ENCODE assay signal across 9 cellular contexts in genomic region chrX:24646745-24647182, GRCh38. TPM values are rescaled to one million over a fixed set of nuclear protein-coding genes. Genes with fewer than 3 reads are reported as not detected.
DNase-seq lines count a peak whose midpoint lies in the region; ATAC-seq and TF ChIP-seq lines count a peak whose summit lies in the region.
"Had no signal": no experiment of that assay in that cellular context is flagged by ENCODE, and none has a peak within 500 bp of the region (broad histone marks: within the 10 kb centered on the region; RNA-seq: fewer than 3 reads in every experiment).

No MANE protein-coding gene starts in this region.

- no peak overlapping the region for H3K27ac Mint-ChIP-seq in Calu3 (ENCODE audit: unreplicated experiment)

- H3K27me3 ChIP-seq in SK-N-SH (ENCODE audit: insufficient read depth) (no peaks in the 10 kb centered on the region; the same call in 1 of the 2 replicates), psoas muscle (ENCODE audit: insufficient read depth in 3 of 3, low read length in 2 of 3) (peaks cover 0 to 38% (median 0%) of the 10 kb centered on the region in 3 donors)

- H2AFZ ChIP-seq in SK-N-SH (ENCODE audit: low read depth) = peak overlapping the region; percentile 78; the same call in 1 of the 2 replicates

- CTCF ChIA-PET in Calu3 (lab: Charles Lee) = no interaction called here
- CTCF ChIA-PET in SK-N-SH (lab: Yijun Ruan, JAX) = interaction anchor here (1.7 kb wide), 1 partner anchor 25 kb away, joined by 5 read pairs; no protein-coding TSS in a partner anchor

- peak overlapping the region; percentile 69 for H3K4me3 Mint-ChIP-seq in Calu3 (ENCODE audit: low read depth, unreplicated experiment)

- no peaks in the 10 kb centered on the region for H3K9me3 Mint-ChIP-seq in Calu3 (ENCODE audit: low read depth, unreplicated experiment)

- TF ChIP-seq EP300 in SK-N-SH (IDR thresholded peaks at IDR 0.05; ENCODE audit: borderline replicate concordance in 1 of 2, low read depth in 1 of 2, low read length in 1 of 2) = no peak

- H3K4me3 ChIP-seq in SK-N-SH (ENCODE audit: low read depth in 2 of 2, low read length in 1 of 2) (peak overlapping the region; percentile 50 to 63), foreskin fibroblast (ENCODE audit: low read depth in 1 of 2, low read length in 2 of 2) (peak overlapping the region; percentile 15 to 28), psoas muscle (peak overlapping the region; percentile 53)

- intact Hi-C loops in Calu3 (cut with micrococcal nuclease; ENCODE audit: unreplicated experiment) (no loop called here), psoas muscle (cut with DNase I) (no loop called here)

- no peaks in the 10 kb centered on the region for H3K79me2 ChIP-seq in SK-N-SH (ENCODE audit: insufficient read depth)

- no peaks in the 10 kb centered on the region for H3F3A ChIP-seq in SK-N-SH (replicated peaks; ENCODE audit: insufficient read depth)

- no TSS peak for BruUV-seq in Calu3 (replicated peaks; lab: Mats Ljungman, UMichigan)

- 2% methylated on average over 13 of the region's 13 CpGs for WGBS in SK-N-SH (ENCODE audit: low lambda C conversion rate)
- WGBS in psoas muscle, 3 donors = 1 to 12% (median 1%) methylated on average over 13 of the region's 13 CpGs

- H3K27ac ChIP-seq in SK-N-SH (ENCODE audit: low read depth in 2 of 2, low read length in 1 of 2) (peak overlapping the region; percentile 35 to 78; a peak in 3 of 4 replicates), psoas muscle (no peak overlapping the region)

- peaks cover 0 to 8% of the 10 kb centered on the region in 2 experiments; a peak in 1 of 4 replicates for H3K4me1 ChIP-seq in SK-N-SH (ENCODE audit: control insufficient read depth in 1 of 2, insufficient read depth in 2 of 2, low read depth in 1 of 2, low read length in 1 of 2)
- H3K4me1 ChIP-seq in psoas muscle = no peaks in the 10 kb centered on the region

- POLR2A ChIA-PET in SK-N-SH (lab: Yijun Ruan, JAX) = no interaction called here

- peak overlapping the region; percentile 47; the same call in 1 of the 2 replicates for H3K9ac ChIP-seq in SK-N-SH

- H3K27me3 Mint-ChIP-seq in Calu3 (ENCODE audit: unreplicated experiment) = peaks cover 38% of the 10 kb centered on the region

- TF ChIP-seq CTCF in Calu3 (IDR thresholded peaks at IDR 0.05; ENCODE audit: unreplicated experiment) (no peak), SK-N-SH (IDR thresholded peaks at IDR 0.05) (no peak), foreskin fibroblast (IDR thresholded peaks at IDR 0.05; ENCODE audit: low read depth, low read length) (no peak), psoas muscle (IDR thresholded peaks at IDR 0.05) (no peak)

- ATAC-seq in HG02588 (IDR thresholded peaks at IDR 0.05; ENCODE audit: unreplicated experiment) (peak; percentile 20), psoas muscle (peak in 2 of 4 donors; percentile 21 to 30)
- ATAC-seq: HCT116 had no signal

- peak overlapping the region; percentile 69 for H3K4me2 ChIP-seq in SK-N-SH

- no peak for TF ChIP-seq RAD21 in SK-N-SH (IDR thresholded peaks at IDR 0.05; ENCODE audit: low read length)

- H3K9me2 ChIP-seq in SK-N-SH = no peaks in the 10 kb centered on the region

- H3K36me3 ChIP-seq in SK-N-SH (replicated peaks in 1 of 2; ENCODE audit: control insufficient read depth in 1 of 2, insufficient read depth in 2 of 2, low read length in 1 of 2) (no peaks in the 10 kb centered on the region), psoas muscle (ENCODE audit: insufficient read depth in 1 of 2, low read depth in 1 of 2) (no peaks in the 10 kb centered on the region)

- H3K9me3 ChIP-seq in SK-N-SH (no peaks in the 10 kb centered on the region), psoas muscle (no peaks in the 10 kb centered on the region)

- DNase-seq in Calu3 = no peak
- DNase-seq in SK-N-SH = peak; percentile 10
- peak in 1 of 2 donors; percentile 33 for DNase-seq in foreskin fibroblast
- no peak for DNase-seq in psoas muscle
- no peak for DNase-seq in kidney glomerular epithelial cell (lab: John Stamatoyannopoulos, UW)
- DNase-seq in stimulated activated naive CD4-positive, alpha-beta T cell (lab: John Stamatoyannopoulos, UW) = no peak
- no peak for DNase-seq in activated CD4-positive, alpha-beta T cell treated with anti-CD3 and anti-CD28 coated beads for 1 hour

- H3K4me1 Mint-ChIP-seq in Calu3 (ENCODE audit: low read depth, unreplicated experiment) = peaks cover 9% of the 10 kb centered on the region

- H3K36me3 Mint-ChIP-seq in Calu3 (ENCODE audit: insufficient read depth, unreplicated experiment) = no peaks in the 10 kb centered on the region

- H4K20me1 ChIP-seq in SK-N-SH (ENCODE audit: insufficient read depth) = no peaks in the 10 kb centered on the region

TF ChIP-seq in SK-N-SH, 30 proteins besides CTCF, POLR2A, EP300 and RAD21:
- TF ChIP-seq PBX3 (IDR thresholded peaks at IDR 0.05) (no peak), CHD2 (IDR thresholded peaks at IDR 0.05; ENCODE audit: low read length, partially characterized antibody) (peak; percentile 9)

RNA-seq across cellular contexts. Expression of gene PCYT1B, which starts 0.4 kb away (rescaled TPM):
- 0.07 and 0.09 TPM in 2 replicates for total RNA-seq in Calu3 (2022)
- polyA plus RNA-seq in SK-N-SH (2012; rRNA removed) = 2.6 and 3.1 TPM in 2 replicates
- polyA plus RNA-seq in SK-N-SH (2012; cell fraction: cytosol; rRNA removed) = 2.3 and 3.2 TPM in 2 replicates
- 1.9 and 2.5 TPM in 2 replicates for polyA plus RNA-seq in SK-N-SH (2012; cell fraction: nucleus; rRNA removed)
- total RNA-seq in psoas muscle = under 1 TPM in 2 of 4 donors, not detected in 2; 0.22 to 0.41 TPM
- under 1 TPM; 0.01 to 0.08 (median 0.04) TPM for polyA plus RNA-seq in psoas muscle

RNA-seq across cellular contexts. Expression of gene POLA1, which starts 47.0 kb away (rescaled TPM):
- 21.3 and 25.2 TPM in 2 replicates for total RNA-seq in Calu3 (2022)
- polyA plus RNA-seq in SK-N-SH (2012; rRNA removed) = 1.9 and 2.8 TPM in 2 replicates
- polyA plus RNA-seq in SK-N-SH (2012; cell fraction: cytosol; rRNA removed) = 2.7 and 3.4 TPM in 2 replicates
- polyA plus RNA-seq in SK-N-SH (2012; cell fraction: nucleus; rRNA removed) = 1.7 and 3.1 TPM in 2 replicates
- 1 to 10 TPM; 6.4 to 9.4 (median 8.6) TPM for total RNA-seq in psoas muscle
- polyA plus RNA-seq in psoas muscle = 1 to 10 TPM; 3.5 to 6.8 (median 3.6) TPM
